8 cellular contexts compared by ENCODE assay signal in genomic region chr16:70113982-70114826, GRCh38. TPM values are rescaled to one million over a fixed set of nuclear protein-coding genes. Genes with fewer than 3 reads are reported as not detected.
DNase-seq lines count a peak whose midpoint lies in the region; FAIRE-seq and TF ChIP-seq lines count a peak whose summit lies in the region.
"Not testable (repeated sequence)": the region's sequence is repeated elsewhere in the genome, so short reads cannot be mapped to it uniquely, and the experiment has no call there.

TSS of gene PDPR (plus strand) at chr16:70114332. CDS start at chr16:70120493, 6,161 bp downstream.

- not testable (repeated sequence) for H3K27me3 ChIP-seq in neuron (ENCODE audit: insufficient read depth, low read length); stomach smooth muscle (ENCODE audit: control insufficient read depth in 1 of 2, insufficient read depth in 2 of 2, low read length in 2 of 2)

- in situ Hi-C loops in SK-MEL-5 (cut with HindIII; ENCODE audit: low pct_unique_long_range_greater_than_20kb, low sequenced_read_pairs): not testable (repeated sequence)

- peak within 1 kb of the TSS; percentile 60 to 64 for H3K9ac ChIP-seq in stomach smooth muscle (ENCODE audit: low read length in 2 of 2)

- TF ChIP-seq CTCF in HFF-Myc (IDR thresholded peaks at IDR 0.05; ENCODE audit: low read depth, low read length, missing control alignments): not testable (repeated sequence)

- not testable (repeated sequence) for H3K4me1 ChIP-seq in neuron (ENCODE audit: insufficient read depth, low read length); stomach smooth muscle (ENCODE audit: control insufficient read depth, insufficient read depth, low read length)

- H3K9me3 ChIP-seq in neuron (ENCODE audit: low read length); stomach smooth muscle (ENCODE audit: control insufficient read depth in 2 of 2, low read length in 2 of 2): not testable (repeated sequence)

- not testable (repeated sequence) for FAIRE-seq in frontal cortex (lab: Jason Lieb, UNC)

- peak within 1 kb of the TSS; percentile 67 for H2AFZ ChIP-seq in neuron (ENCODE audit: low read depth, low read length)

- DNase-seq in GM03348 (ENCODE audit: low spot score) (peak; percentile 92), HFF-Myc (ENCODE audit: extremely low read depth, low read depth) (peak; percentile 14), MV-4-11 (lab: John Stamatoyannopoulos, UW) (peak; percentile 88), SK-MEL-5 (ENCODE audit: low read depth, low spot score) (peak; percentile 78), frontal cortex (ENCODE audit: low spot score in 2 of 2) (peak; percentile 75 to 78)
- peak; percentile 78 to 94 (median 86) for DNase-seq in activated naive CD4-positive, alpha-beta T cell (lab: John Stamatoyannopoulos, UW)

- peak within 1 kb of the TSS; percentile 61 for H3K4me3 ChIP-seq in HFF-Myc (replicated peaks; ENCODE audit: low read depth, low read length)
- H3K4me3 ChIP-seq in neuron (ENCODE audit: low read length): peak within 1 kb of the TSS; percentile 74
- peak within 1 kb of the TSS; percentile 73 to 79 for H3K4me3 ChIP-seq in stomach smooth muscle (ENCODE audit: low read length in 2 of 2)

- H3K36me3 ChIP-seq in neuron (ENCODE audit: insufficient read depth, low read length); stomach smooth muscle (ENCODE audit: control insufficient read depth in 2 of 2, insufficient read depth in 2 of 2, low read length in 2 of 2): not testable (repeated sequence)

- peak within 1 kb of the TSS; percentile 55 for H3K27ac ChIP-seq in stomach smooth muscle (ENCODE audit: low read length)

RNA-seq across cellular contexts. Expression of gene PDPR, which starts in this region (rescaled TPM):
- total RNA-seq in SK-MEL-5 (2014; rRNA removed; shearing (Covaris generic)): 7.0 and 9.0 TPM in 2 replicates
- 8.6 and 14.5 TPM in 2 replicates for polyA plus RNA-seq in SK-MEL-5 (2015; cell fraction: cytosol; rRNA removed)
- 36.4 and 40.4 TPM in 2 replicates for polyA plus RNA-seq in SK-MEL-5 (2015; cell fraction: nucleus; rRNA removed)
- total RNA-seq in frontal cortex: 8.6 TPM

Comparison
In these comparisons a context has a peak if more than half of its experiments do, and no peak if none do; other contexts are left out.
1. Peak in every context shown above with its lines: DNase-seq, H3K4me3 ChIP-seq and H3K27ac ChIP-seq.
2. DNase-seq: peak in every context shown above with its lines; median percentile 92 in GM03348; 88 in MV-4-11; 86 in activated naive CD4-positive, alpha-beta T cell; 78 in SK-MEL-5; 76 in frontal cortex; 14 in HFF-Myc.